Comparison of ENCODE assay signal across 11 cellular contexts in genomic region chr2:161030260-161031063, GRCh38.
A peak's percentile ranks its signal among the peaks of the same experiment; 100 is the strongest.
DNase-seq lines count a peak whose midpoint lies in the region; ATAC-seq and TF ChIP-seq lines count a peak whose summit lies in the region.
"Had no signal": no experiment of that assay in that cellular context is flagged by ENCODE, and none has a peak within 500 bp of the region (broad histone marks: within the 10 kb centered on the region; RNA-seq: fewer than 3 reads in every experiment).

No MANE protein-coding gene starts in this region.

- H3K4me1 ChIP-seq in sigmoid colon: peaks cover 0 to 11% (median 2%) of the 10 kb centered on the region in 4 donors

- no peaks in the 10 kb centered on the region for H3K27me3 ChIP-seq in sigmoid colon

- no peaks in the 10 kb centered on the region for H3K36me3 ChIP-seq in sigmoid colon

- peaks cover 11% of the 10 kb centered on the region for H3K9me3 Mint-ChIP-seq in mesothelial cell of epicardium

- no peak for TF ChIP-seq CTCF in fibroblast of mammary gland (conservative IDR thresholded peaks at IDR 0.05; ENCODE audit: control insufficient read depth, insufficient read depth, low read depth, low read length)
- TF ChIP-seq CTCF in sigmoid colon (IDR thresholded peaks at IDR 0.05): no peak
- no peak for TF ChIP-seq CTCF in mesothelial cell of epicardium (IDR thresholded peaks at IDR 0.05; ENCODE audit: unreplicated experiment)

- H3K27ac ChIP-seq in sigmoid colon: peak overlapping the region; percentile 5 to 74 (median 62)

- no peaks in the 10 kb centered on the region for H3K27me3 Mint-ChIP-seq in mesothelial cell of epicardium (ENCODE audit: low read depth)

- no peak overlapping the region for H3K4me3 ChIP-seq in fibroblast of mammary gland (ENCODE audit: control insufficient read depth, low read depth, low read length)
- H3K4me3 ChIP-seq in sigmoid colon: no peak overlapping the region
- H3K4me3 ChIP-seq: K562 had no signal

- H3K4me1 Mint-ChIP-seq in mesothelial cell of epicardium: peaks cover 6% of the 10 kb centered on the region

- no peak for ATAC-seq in GM18505 (IDR thresholded peaks at IDR 0.05; ENCODE audit: unreplicated experiment)
- ATAC-seq: K562; naive thymus-derived CD4-positive, alpha-beta T cell had no signal

- TF ChIP-seq POLR2A in sigmoid colon (IDR thresholded peaks at IDR 0.05): no peak
- no peak for TF ChIP-seq POLR2A in GM18505 (IDR thresholded peaks at IDR 0.05; ENCODE audit: borderline replicate concordance, extremely low read depth, insufficient read depth, insufficient read length)

- WGBS in sigmoid colon, 2 donors: 71 to 78% methylated on average over 3 of the region's 3 CpGs

- no peak for TF ChIP-seq EP300 in sigmoid colon (IDR thresholded peaks at IDR 0.05)

- no peaks in the 10 kb centered on the region for H3K9me3 ChIP-seq in sigmoid colon

- no peak overlapping the region for H3K4me3 Mint-ChIP-seq in mesothelial cell of epicardium
- H3K4me3 Mint-ChIP-seq: naive thymus-derived CD4-positive, alpha-beta T cell had no signal

- H3K27ac Mint-ChIP-seq in mesothelial cell of epicardium: no peak overlapping the region
- H3K27ac Mint-ChIP-seq: naive thymus-derived CD4-positive, alpha-beta T cell had no signal

- intact Hi-C loops in sigmoid colon (cut with DNase I): no loop called here

- DNase-seq in GM04503 (ENCODE audit: low read depth): peak; percentile 100
- peak; percentile 93 for DNase-seq in RPMI7951 (ENCODE audit: low read depth)
- DNase-seq in fibroblast of mammary gland (ENCODE audit: low read depth): peak; percentile 99
- DNase-seq in sigmoid colon: peak; percentile 77
- no peak for DNase-seq in DMS79 treated with DMSO at 0.1 percent for 48 hours (lab: John Stamatoyannopoulos, UW)
- no peak for DNase-seq in mesothelial cell of epicardium (ENCODE audit: low spot score in 2 of 2, unreplicated experiment in 2 of 2)
- DNase-seq in NCI-H446 treated with DMSO at 0.1 percent for 48 hours (lab: John Stamatoyannopoulos, UW): no peak
- DNase-seq: naive thymus-derived CD4-positive, alpha-beta T cell; RPMI8226 had no signal

- no peaks in the 10 kb centered on the region for H3K36me3 Mint-ChIP-seq in mesothelial cell of epicardium

Comparison
In these comparisons a context has a peak if more than half of its experiments do, and no peak if none do; other contexts are left out.
1. DNase-seq: peak in GM04503 (single experiment), RPMI7951 (single experiment), fibroblast of mammary gland (single experiment) and sigmoid colon (single experiment); none in DMS79 treated with DMSO at 0.1 percent for 48 hours (single experiment), mesothelial cell of epicardium (0 of 2) and NCI-H446 treated with DMSO at 0.1 percent for 48 hours (single experiment).